9 cellular contexts compared by ENCODE assay signal in the genomic region with DNA sequence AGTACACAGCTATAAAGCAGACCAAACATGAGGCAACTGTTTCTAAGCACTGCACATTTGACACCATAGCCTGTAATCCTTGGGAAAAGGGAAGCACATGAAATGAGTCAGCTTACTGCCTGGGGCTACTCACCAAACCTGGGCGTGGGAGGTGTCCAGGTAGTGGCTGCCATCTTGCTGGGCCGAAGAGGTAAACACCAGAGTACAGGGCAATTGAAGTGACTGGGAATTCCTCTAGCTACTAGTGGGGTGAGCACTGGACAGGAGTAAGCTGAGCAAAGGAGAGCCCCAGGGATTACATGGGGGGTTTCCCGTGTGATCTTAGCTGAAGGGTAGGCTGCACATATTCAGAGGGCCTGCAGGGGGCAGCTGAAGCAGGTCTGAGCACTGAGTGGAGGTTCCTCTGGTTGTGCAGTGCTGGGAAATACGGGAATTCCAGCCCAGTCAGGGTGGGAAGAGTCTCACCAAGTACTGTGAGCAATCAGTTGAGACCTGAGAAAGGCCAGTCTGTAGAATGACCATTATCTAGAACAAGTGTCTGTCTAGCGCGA.
A peak's percentile ranks its signal among the peaks of the same experiment; 100 is the strongest.
DNase-seq lines count a peak whose midpoint lies in the region; ATAC-seq and TF ChIP-seq lines count a peak whose summit lies in the region.
"Had no signal": no experiment of that assay in that cellular context is flagged by ENCODE, and none has a peak within 500 bp of the region (broad histone marks: within the 10 kb centered on the region; RNA-seq: fewer than 3 reads in every experiment).

No MANE protein-coding gene starts in this region.

- no peaks in the 10 kb centered on the region for H3K23me2 ChIP-seq in H9 (ENCODE audit: insufficient read length, low read depth, low read length, poor library complexity, severe bottlenecking)

- H2AFZ ChIP-seq in H9 (ENCODE audit: low read length) (no peak overlapping the region), PC-9 (no peak overlapping the region)

- H3K4me1 ChIP-seq in H9 (ENCODE audit: insufficient read depth, low read length) (no peaks in the 10 kb centered on the region; the same call in 1 of the 2 replicates), PC-9 (replicated peaks; ENCODE audit: insufficient read depth) (no peaks in the 10 kb centered on the region)

- POLR2A ChIA-PET in PC-9 (lab: Charles Lee; ENCODE audit: unreplicated experiment), result no interaction called here

- no peak overlapping the region for H3K4me3 Mint-ChIP-seq in H9
- no peak overlapping the region for H3K4me3 Mint-ChIP-seq in activated T-helper 2 cell treated with anti-CD3 and anti-CD28 coated beads, Interferon-gamma antibody, Interleukin-2, Interleukin-4, amounts not matched to agents 10 μg/mL and 5 μg/mL and 100 μg/mL, durations not matched to agents 14 hours and 24 hours and 36 hours (ENCODE audit: low read depth)

- peak; percentile 75 for DNase-seq in ELR (ENCODE audit: low read depth)
- peak; percentile 62 for DNase-seq in H9
- peak; percentile 44 to 65 for DNase-seq in PC-9
- peak; percentile 30 for DNase-seq in left ventricle myocardium superior
- DNase-seq in hippocampal formation (lab: John Stamatoyannopoulos, UW), result no peak
- no peak for DNase-seq in cerebellum (ENCODE audit: low spot score)
- no peak for DNase-seq in activated T-helper 2 cell treated with anti-CD3 and anti-CD28 coated beads, Interferon-gamma antibody, Interleukin-2, Interleukin-4, amounts not matched to agents 10 μg/mL and 5 μg/mL and 100 μg/mL, durations not matched to agents 14 hours and 24 hours and 36 hours (ENCODE audit: low spot score)
- no peak for DNase-seq in stimulated activated CD4-positive, alpha-beta T cell treated with anti-CD3 and anti-CD28 coated beads, Interleukin-4, amount 100 ng/mL, for 24 hours

- no peak overlapping the region for H3K23ac ChIP-seq in H9 (ENCODE audit: insufficient read length, low read depth, low read length)

- BruUV-seq in PC-9 (replicated peaks; lab: Mats Ljungman, UMichigan), result no TSS peak

- TF ChIP-seq CTCF in H9 (conservative IDR thresholded peaks at IDR 0.05), result peak; percentile 68
- peak; percentile 38; the same call in 1 of the 2 replicates for TF ChIP-seq CTCF in PC-9 (conservative IDR thresholded peaks at IDR 0.05)

- H3K36me3 ChIP-seq in PC-9 (ENCODE audit: low read depth), result no peaks in the 10 kb centered on the region

- H3K27ac ChIP-seq in H9 (ENCODE audit: insufficient read length, low read depth, low read length) (no peak overlapping the region), PC-9 (no peak overlapping the region)
- H3K27ac ChIP-seq: KMS-11 had no signal

- H4K5ac ChIP-seq in H9 (ENCODE audit: insufficient read length, low read depth, low read length), result no peak overlapping the region

- no peak overlapping the region for H2BK5ac ChIP-seq in H9 (ENCODE audit: insufficient read length, low read length)

- H2BK12ac ChIP-seq in H9 (ENCODE audit: insufficient read length, low read depth, low read length), result no peak overlapping the region

- H2AK5ac ChIP-seq in H9 (ENCODE audit: insufficient read length, low read length), result no peak overlapping the region

- H3K9ac ChIP-seq in H9 (ENCODE audit: extremely low read depth, insufficient read length, low read length), result no peak overlapping the region
- H3K9ac ChIP-seq: KMS-11 had no signal

- no peak overlapping the region for H4K91ac ChIP-seq in H9 (ENCODE audit: insufficient read length, low read depth, low read length)

- H3K27me3 Mint-ChIP-seq in H9 (ENCODE audit: low read depth), result no peaks in the 10 kb centered on the region
- peaks cover 4% of the 10 kb centered on the region for H3K27me3 Mint-ChIP-seq in activated T-helper 2 cell treated with anti-CD3 and anti-CD28 coated beads, Interferon-gamma antibody, Interleukin-2, Interleukin-4, amounts not matched to agents 10 μg/mL and 5 μg/mL and 100 μg/mL, durations not matched to agents 14 hours and 24 hours and 36 hours (ENCODE audit: low read depth)

- H2BK15ac ChIP-seq in H9 (ENCODE audit: low read depth, low read length), result no peak overlapping the region

- intact Hi-C loops in PC-9 (cut with micrococcal nuclease; ENCODE audit: unreplicated experiment) (no loop called here), left ventricle myocardium superior (cut with micrococcal nuclease) (no loop called here)
- intact Hi-C loops in activated T-helper 2 cell treated with anti-CD3 and anti-CD28 coated beads, Interferon-gamma antibody, Interleukin-2, Interleukin-4, amounts not matched to agents 10 μg/mL and 5 μg/mL and 100 μg/mL, durations not matched to agents 14 hours and 24 hours and 36 hours (cut with micrococcal nuclease), result no loop called here

- H3K4me2 ChIP-seq in H9 (ENCODE audit: insufficient read depth, insufficient read length, low read length) (no peak overlapping the region), PC-9 (no peak overlapping the region)
- H3K4me2 ChIP-seq: KMS-11 had no signal

- no peak overlapping the region for H3T11ph ChIP-seq in H9 (ENCODE audit: low read length)

- no peak overlapping the region for H3K27ac Mint-ChIP-seq in H9
- H3K27ac Mint-ChIP-seq in activated T-helper 2 cell treated with anti-CD3 and anti-CD28 coated beads, Interferon-gamma antibody, Interleukin-2, Interleukin-4, amounts not matched to agents 10 μg/mL and 5 μg/mL and 100 μg/mL, durations not matched to agents 14 hours and 24 hours and 36 hours, result no peak overlapping the region

- H3K4me3 ChIP-seq in PC-9, result no peak overlapping the region

- no peaks in the 10 kb centered on the region for H4K20me1 ChIP-seq in H9 (ENCODE audit: control insufficient read depth, insufficient read depth, insufficient read length)
- no peaks in the 10 kb centered on the region for H4K20me1 ChIP-seq in PC-9 (ENCODE audit: insufficient read depth)

- H3K79me1 ChIP-seq in H9 (ENCODE audit: insufficient read depth, low read depth, low read length, poor library complexity, severe bottlenecking), result no peaks in the 10 kb centered on the region

- no peaks in the 10 kb centered on the region for H3K9me2 ChIP-seq in PC-9 (ENCODE audit: insufficient read depth)

- H2BK120ac ChIP-seq in H9 (ENCODE audit: low read depth, low read length, poor library complexity, severe bottlenecking), result no peak overlapping the region

- peak; percentile 60 for ATAC-seq in left ventricle myocardium superior

- no peak overlapping the region for H2BK20ac ChIP-seq in H9 (ENCODE audit: low read depth, low read length, poor library complexity, severe bottlenecking)

- CTCF ChIA-PET in PC-9 (lab: Charles Lee), result interaction anchor here (0.6 kb wide), 1 partner anchor 1610 kb away, joined by 6 read pairs; no protein-coding TSS in a partner anchor

- H3K9me3 ChIP-seq in H9 (ENCODE audit: control insufficient read depth, low read depth, low read length) (no peaks in the 10 kb centered on the region), PC-9 (ENCODE audit: insufficient read depth, low read depth) (no peaks in the 10 kb centered on the region)

- no CpG with 5 or more reads among the region's 6 CpGs for WGBS in H9 (ENCODE audit: extremely low coverage, insufficient read length, low lambda C conversion rate)

- H3K36me3 Mint-ChIP-seq in H9 (ENCODE audit: insufficient read depth in 1 of 3, low read depth in 3 of 3), result peaks cover 0 to 8% (median 0%) of the 10 kb centered on the region in 3 experiments; a peak in 1 of 7 replicates
- no peaks in the 10 kb centered on the region for H3K36me3 Mint-ChIP-seq in activated T-helper 2 cell treated with anti-CD3 and anti-CD28 coated beads, Interferon-gamma antibody, Interleukin-2, Interleukin-4, amounts not matched to agents 10 μg/mL and 5 μg/mL and 100 μg/mL, durations not matched to agents 14 hours and 24 hours and 36 hours (ENCODE audit: low read depth)

- no peak overlapping the region for H3K18ac ChIP-seq in H9 (ENCODE audit: insufficient read length, low read depth, low read length)

- H3K27me3 ChIP-seq in H9 (ENCODE audit: insufficient read depth, low read length) (no peaks in the 10 kb centered on the region), PC-9 (ENCODE audit: insufficient read depth, low read depth) (peaks cover 31% of the 10 kb centered on the region; the same call in 1 of the 2 replicates)

- no peak overlapping the region for H3K4ac ChIP-seq in H9 (ENCODE audit: low read depth, low read length)

- H3K9me3 Mint-ChIP-seq in H9, result peaks cover 2 to 7% of the 10 kb centered on the region in 2 experiments; a peak in 3 of 5 replicates
- H3K9me3 Mint-ChIP-seq in activated T-helper 2 cell treated with anti-CD3 and anti-CD28 coated beads, Interferon-gamma antibody, Interleukin-2, Interleukin-4, amounts not matched to agents 10 μg/mL and 5 μg/mL and 100 μg/mL, durations not matched to agents 14 hours and 24 hours and 36 hours, result no peaks in the 10 kb centered on the region

- no peaks in the 10 kb centered on the region for H3F3A ChIP-seq in PC-9 (ENCODE audit: insufficient read depth, low read depth)

- H3K56ac ChIP-seq in H9 (ENCODE audit: insufficient read length, low read depth, low read length), result no peak overlapping the region

- H3K14ac ChIP-seq in H9 (ENCODE audit: insufficient read depth, low read length), result no peak overlapping the region

- peaks cover 10 to 12% of the 10 kb centered on the region in 2 experiments for H3K4me1 Mint-ChIP-seq in H9
- no peaks in the 10 kb centered on the region for H3K4me1 Mint-ChIP-seq in activated T-helper 2 cell treated with anti-CD3 and anti-CD28 coated beads, Interferon-gamma antibody, Interleukin-2, Interleukin-4, amounts not matched to agents 10 μg/mL and 5 μg/mL and 100 μg/mL, durations not matched to agents 14 hours and 24 hours and 36 hours (ENCODE audit: low read depth)

- no peaks in the 10 kb centered on the region for H3K79me2 ChIP-seq in H9 (ENCODE audit: insufficient read depth, low read length)
- H3K79me2 ChIP-seq in PC-9 (ENCODE audit: low read depth), result no peaks in the 10 kb centered on the region

- no peak overlapping the region for H4K8ac ChIP-seq in H9 (replicated peaks; ENCODE audit: insufficient read length, low read depth, low read length)

Comparison
In these comparisons a context has a peak if more than half of its experiments do, and no peak if none do; other contexts are left out.
1. DNase-seq: peak in ELR (single experiment), H9 (single experiment), PC-9 (2 of 2) and left ventricle myocardium superior (single experiment); none in hippocampal formation (0 of 2), cerebellum (single experiment), activated T-helper 2 cell treated with anti-CD3 and anti-CD28 coated beads, Interferon-gamma antibody, Interleukin-2, Interleukin-4, amounts not matched to agents 10 μg/mL and 5 μg/mL and 100 μg/mL, durations not matched to agents 14 hours and 24 hours and 36 hours (single experiment) and stimulated activated CD4-positive, alpha-beta T cell treated with anti-CD3 and anti-CD28 coated beads, Interleukin-4, amount 100 ng/mL, for 24 hours (single experiment).